8 cellular contexts compared by ENCODE assay signal in the genomic region with DNA sequence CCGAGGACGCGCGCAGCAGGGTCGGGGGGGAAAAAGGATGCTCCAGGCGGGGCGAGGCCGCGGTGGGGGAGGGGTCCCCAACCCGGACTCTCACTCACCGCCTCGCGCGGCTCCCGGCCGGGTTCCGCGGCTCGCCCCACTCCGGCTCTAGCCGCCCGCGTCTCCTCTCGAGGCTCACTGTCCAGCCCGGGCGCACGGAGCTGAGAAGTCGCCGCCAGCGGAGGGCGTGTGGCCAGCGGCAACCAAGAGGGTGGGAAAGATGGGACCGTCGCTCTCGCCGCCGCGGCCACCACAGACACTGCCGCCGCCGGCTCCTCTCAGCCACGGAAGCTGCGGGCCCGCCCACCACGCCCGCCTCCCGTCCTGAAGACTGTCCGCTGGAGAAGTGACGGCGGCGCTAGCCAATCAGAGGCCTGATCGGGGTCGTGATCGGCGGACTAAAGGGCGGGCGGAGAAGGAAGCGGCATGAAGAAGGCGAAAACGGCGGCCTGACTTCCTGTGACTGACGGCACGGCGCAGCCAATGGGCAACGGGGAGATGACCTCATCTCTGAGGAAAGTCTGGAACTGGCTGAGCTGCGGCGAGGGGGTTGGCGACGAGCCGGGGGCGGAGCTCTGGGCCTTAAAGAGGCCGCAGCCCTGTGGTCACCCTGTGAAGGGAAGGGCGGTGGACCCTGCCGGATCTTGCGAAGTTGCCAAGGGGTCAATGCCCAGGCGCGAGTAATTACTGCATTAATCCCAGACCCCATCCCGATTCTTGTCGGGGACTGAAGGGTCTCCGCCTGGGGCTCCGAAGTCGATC. TPM values are rescaled to one million over a fixed set of nuclear protein-coding genes. Genes with fewer than 3 reads are reported as not detected.
A peak's percentile ranks its signal among the peaks of the same experiment; 100 is the strongest.
DNase-seq lines count a peak whose midpoint lies in the region; ATAC-seq and TF ChIP-seq lines count a peak whose summit lies in the region.

A gene (minus strand): TSS at position 340 of the 801 bp plus-strand sequence.

- DNase-seq in Calu3 (peak; percentile 100), mesenteric fat pad (ENCODE audit: low spot score) (peak; percentile 100)
- peak; percentile 99 for DNase-seq in activated CD8-positive, alpha-beta memory T cell treated with anti-CD3 and anti-CD28 coated beads, Interleukin-2, amount 50 U/mL, for 4 hours
- peak; percentile 94 for DNase-seq in stimulated activated CD8-positive, alpha-beta memory T cell treated with anti-CD3 and anti-CD28 coated beads, Interleukin-15, amount 100 ng/mL, for 24 hours (ENCODE audit: low read depth)

- peaks cover 28% of the 10 kb centered on the region for H3K4me1 Mint-ChIP-seq in Calu3 (ENCODE audit: low read depth, unreplicated experiment)

- H3K9me3 ChIP-seq in HUES64 (ENCODE audit: insufficient read depth, low read depth, low read length) (no peaks in the 10 kb centered on the region), OCI-LY1 (ENCODE audit: low read length) (no peaks in the 10 kb centered on the region)

- H3K79me2 ChIP-seq in OCI-LY1 (ENCODE audit: insufficient read depth, low read length), result peaks cover 39% of the 10 kb centered on the region

- H3K9me3 Mint-ChIP-seq in Calu3 (ENCODE audit: low read depth, unreplicated experiment), result no peaks in the 10 kb centered on the region

- WGBS in HUES64, result under 1% methylated on average over 82 of the region's 82 CpGs

- TF ChIP-seq CTCF in Calu3 (IDR thresholded peaks at IDR 0.05; ENCODE audit: unreplicated experiment), result no peak
- no peak for TF ChIP-seq CTCF in OCI-LY1 (IDR thresholded peaks at IDR 0.05; ENCODE audit: low read length)

- H3K4me3 ChIP-seq in HUES64 (ENCODE audit: low read length), result peak within 1 kb of the TSS; percentile 79
- peak within 1 kb of the TSS; percentile 90 for H3K4me3 ChIP-seq in OCI-LY1 (ENCODE audit: low read depth, low read length, poor library complexity, severe bottlenecking)

- no peaks in the 10 kb centered on the region for H3F3A ChIP-seq in OCI-LY1 (ENCODE audit: insufficient read depth, low read length)

- peak; percentile 91 for ATAC-seq in GM21447 (IDR thresholded peaks at IDR 0.05; ENCODE audit: unreplicated experiment)

- H3K9ac ChIP-seq in HUES64 (ENCODE audit: low read depth, low read length) (peak within 1 kb of the TSS; percentile 75), OCI-LY1 (ENCODE audit: low read length) (peak within 1 kb of the TSS; percentile 75)

- H3K27ac ChIP-seq in HUES64 (ENCODE audit: low read depth, low read length), result peak within 1 kb of the TSS; percentile 76
- H3K27ac ChIP-seq in OCI-LY1 (ENCODE audit: low read depth, low read length, poor library complexity, severe bottlenecking), result peak within 1 kb of the TSS; percentile 13

- H3K9me2 ChIP-seq in OCI-LY1 (ENCODE audit: low read depth, low read length), result no peaks in the 10 kb centered on the region

- H3K4me2 ChIP-seq in OCI-LY1 (ENCODE audit: low read length), result peak within 1 kb of the TSS; percentile 99

- CTCF ChIA-PET in Calu3 (lab: Charles Lee), result interaction anchor here (0.6 to 1.6 kb wide), 5 partner anchors 8 to 200 kb away, joined by 3 to 7 read pairs (median 6); no protein-coding TSS in a partner anchor

- H3K27me3 Mint-ChIP-seq in Calu3 (ENCODE audit: unreplicated experiment), result no peaks in the 10 kb centered on the region

- peaks cover 5% of the 10 kb centered on the region; the same call in 1 of the 2 replicates for H3K4me1 ChIP-seq in HUES64 (ENCODE audit: insufficient read depth, low read length)
- peaks cover 21% of the 10 kb centered on the region for H3K4me1 ChIP-seq in OCI-LY1 (ENCODE audit: insufficient read depth, low read length, severe bottlenecking)

- BruUV-seq in Calu3 (replicated peaks; lab: Mats Ljungman, UMichigan), result no TSS peak

- intact Hi-C loops in Calu3 (cut with micrococcal nuclease; ENCODE audit: unreplicated experiment), result no loop called here

- peak within 1 kb of the TSS; percentile 4; the same call in 1 of the 2 replicates for H2AFZ ChIP-seq in OCI-LY1 (ENCODE audit: low read length)

- peak within 1 kb of the TSS; percentile 90 for H3K4me3 Mint-ChIP-seq in Calu3 (ENCODE audit: low read depth, unreplicated experiment)

- peak within 1 kb of the TSS; percentile 95 for H3K27ac Mint-ChIP-seq in Calu3 (ENCODE audit: unreplicated experiment)

- no peaks in the 10 kb centered on the region for H4K20me1 ChIP-seq in OCI-LY1 (ENCODE audit: insufficient read depth, low read length)

- peaks cover 30% of the 10 kb centered on the region for H3K36me3 Mint-ChIP-seq in Calu3 (ENCODE audit: insufficient read depth, unreplicated experiment)

- H3K36me3 ChIP-seq in HUES64 (ENCODE audit: insufficient read depth, low read length) (no peaks in the 10 kb centered on the region), OCI-LY1 (ENCODE audit: insufficient read depth, low read length) (no peaks in the 10 kb centered on the region)

- in situ Hi-C loops in endometrial microvascular endothelial cells (cut with HindIII; ENCODE audit: inconsistent ontology term, low pct_unique_long_range_greater_than_20kb, low sequenced_read_pairs), result loop anchor here (25.0 kb wide), 1 partner anchor 99 kb away; no protein-coding TSS in a partner anchor

- H3K27me3 ChIP-seq in HUES64 (ENCODE audit: insufficient read depth, low read length) (no peaks in the 10 kb centered on the region), OCI-LY1 (ENCODE audit: insufficient read depth, low read length) (no peaks in the 10 kb centered on the region)

RNA-seq across cellular contexts. Expression of the gene that starts here (rescaled TPM):
- total RNA-seq in Calu3 (2022), result 47.4 and 54.1 TPM in 2 replicates
- polyA plus RNA-seq in HUES64 (2013, experiment 1 of 2), result 20.3 TPM
- 24.9 TPM for polyA plus RNA-seq in HUES64 (2013, experiment 2 of 2)
- 14.3 TPM for total RNA-seq in endometrial microvascular endothelial cells (ENCODE audit: inconsistent ontology term)
- 49.8 TPM for total RNA-seq in mesenteric fat pad

Comparison
In these comparisons a context has a peak if more than half of its experiments do, and no peak if none do; other contexts are left out.
1. Peak in every context shown above with its lines: DNase-seq, ATAC-seq, H3K4me3 ChIP-seq and H3K27ac ChIP-seq.